10 cellular contexts compared by ENCODE assay signal in the genomic region with DNA sequence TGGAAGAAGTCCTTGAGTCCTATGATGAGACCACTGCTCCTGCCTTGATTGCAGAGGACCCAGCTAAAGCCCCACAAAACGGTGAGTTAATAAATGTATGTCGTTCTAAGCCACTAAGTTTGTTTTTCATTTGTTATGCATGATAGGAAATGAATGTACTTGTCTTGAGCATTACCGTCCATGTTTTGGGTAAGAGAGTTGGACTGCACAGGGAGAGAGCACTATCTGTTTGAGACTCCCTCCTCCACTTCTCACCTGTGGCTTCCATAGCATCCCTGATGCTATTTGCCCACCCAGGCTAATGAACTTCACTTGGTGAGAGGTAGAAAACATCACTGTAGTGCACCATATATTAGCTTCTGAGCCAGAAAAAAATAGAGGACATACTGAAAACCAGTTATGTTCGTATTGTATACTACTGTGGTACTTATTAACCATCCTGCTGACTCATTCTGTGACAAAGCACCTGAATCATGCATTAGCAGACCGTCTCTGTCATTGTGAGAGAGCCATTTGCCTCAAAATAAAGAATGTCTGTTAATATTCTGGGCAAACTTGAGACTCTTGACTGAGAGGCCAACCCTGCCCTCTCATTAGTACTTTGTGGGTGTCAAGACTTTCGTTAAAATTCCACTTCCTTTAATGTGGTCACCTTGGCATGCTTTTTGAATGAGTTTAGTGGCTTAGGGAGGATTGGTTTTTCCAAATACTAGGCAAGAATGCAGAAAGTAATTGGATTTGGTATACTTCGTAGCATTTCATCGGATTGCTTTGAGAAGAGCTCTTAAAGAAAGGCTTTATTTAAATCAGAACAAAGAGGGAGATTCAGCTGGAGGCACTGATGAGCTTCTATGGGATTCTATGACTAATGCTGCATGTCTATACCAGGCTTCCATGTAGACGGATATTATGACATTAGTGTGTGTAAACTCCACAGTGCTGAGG.
DNase-seq lines count a peak whose midpoint lies in the region; ATAC-seq, FAIRE-seq and TF ChIP-seq lines count a peak whose summit lies in the region.
"Had no signal": no experiment of that assay in that cellular context is flagged by ENCODE, and none has a peak within 500 bp of the region (broad histone marks: within the 10 kb centered on the region; RNA-seq: fewer than 3 reads in every experiment).

No MANE protein-coding gene starts in this region.

- H3K27ac ChIP-seq in RWPE2 (ENCODE audit: poor library complexity, severe bottlenecking): peak overlapping the region; percentile 81
- H3K27ac ChIP-seq: thoracic aorta had no signal

- peaks cover 21% of the 10 kb centered on the region for H3K4me1 ChIP-seq in RWPE2 (ENCODE audit: insufficient read depth, poor library complexity, severe bottlenecking)

- H3K4me3 Mint-ChIP-seq in activated CD8-positive, alpha-beta memory T cell treated with anti-CD3 and anti-CD28 coated beads, Interleukin-2, amount 10 ng/mL, durations not matched to agents 7 days and 5 days: no peak overlapping the region
- H3K4me3 Mint-ChIP-seq in stimulated activated naive B cell treated with anti-CD40 and anti-IgM and Interleukin-4, amounts not matched to agents 10 μg/mL and 1 μg/mL and 100 μg/mL, for 72 hours: no peak overlapping the region

- H3K36me3 ChIP-seq in RWPE2 (ENCODE audit: low read depth): no peaks in the 10 kb centered on the region
- H3K36me3 ChIP-seq: thoracic aorta had no signal

- no peak for FAIRE-seq in H54 (lab: Jason Lieb, UNC)
- FAIRE-seq: islet of Langerhans had no signal

- H3K9me3 Mint-ChIP-seq in activated CD8-positive, alpha-beta memory T cell treated with anti-CD3 and anti-CD28 coated beads, Interleukin-2, amount 10 ng/mL, durations not matched to agents 7 days and 5 days (ENCODE audit: low read depth): no peaks in the 10 kb centered on the region
- no peaks in the 10 kb centered on the region for H3K9me3 Mint-ChIP-seq in stimulated activated naive B cell treated with anti-CD40 and anti-IgM and Interleukin-4, amounts not matched to agents 10 μg/mL and 1 μg/mL and 100 μg/mL, for 72 hours

- CTCF ChIA-PET in activated CD8-positive, alpha-beta memory T cell treated with anti-CD3 and anti-CD28 coated beads, Interleukin-2, amount 10 ng/mL, durations not matched to agents 7 days and 5 days (lab: Charles Lee): no interaction called here

- ATAC-seq in activated CD8-positive, alpha-beta memory T cell treated with anti-CD3 and anti-CD28 coated beads, Interleukin-2, amount 10 ng/mL, durations not matched to agents 7 days and 5 days: peak; percentile 49
- peak; percentile 98 for ATAC-seq in HG02885 (IDR thresholded peaks at IDR 0.05; ENCODE audit: poor library complexity, unreplicated experiment)
- peak; percentile 81 for ATAC-seq in RWPE2 (ENCODE audit: low read depth)
- peak; percentile 44 to 78 for ATAC-seq in stimulated activated naive B cell treated with anti-CD40 and anti-IgM and Interleukin-4, amounts not matched to agents 10 μg/mL and 1 μg/mL and 100 μg/mL, for 72 hours (replicated peaks)

- H3K36me3 Mint-ChIP-seq in activated CD8-positive, alpha-beta memory T cell treated with anti-CD3 and anti-CD28 coated beads, Interleukin-2, amount 10 ng/mL, durations not matched to agents 7 days and 5 days: no peaks in the 10 kb centered on the region
- H3K36me3 Mint-ChIP-seq in stimulated activated naive B cell treated with anti-CD40 and anti-IgM and Interleukin-4, amounts not matched to agents 10 μg/mL and 1 μg/mL and 100 μg/mL, for 72 hours: no peaks in the 10 kb centered on the region

- no peaks in the 10 kb centered on the region for H3K9me3 ChIP-seq in RWPE2 (ENCODE audit: severe bottlenecking)
- H3K9me3 ChIP-seq: thoracic aorta had no signal

- no peak for TF ChIP-seq POLR2A in H54 (IDR thresholded peaks at IDR 0.05; ENCODE audit: low read depth, low read length)

- TF ChIP-seq CTCF in RWPE2 (IDR thresholded peaks at IDR 0.05; ENCODE audit: poor library complexity, severe bottlenecking): no peak

- H3K27me3 ChIP-seq in RWPE2 (ENCODE audit: insufficient read depth, poor library complexity, severe bottlenecking): no peaks in the 10 kb centered on the region

- H3K4me3 ChIP-seq in RWPE2 (ENCODE audit: severe bottlenecking): no peak overlapping the region
- H3K4me3 ChIP-seq: thoracic aorta had no signal

- peaks cover 5% of the 10 kb centered on the region for H3K27me3 Mint-ChIP-seq in activated CD8-positive, alpha-beta memory T cell treated with anti-CD3 and anti-CD28 coated beads, Interleukin-2, amount 10 ng/mL, durations not matched to agents 7 days and 5 days
- peaks cover 0 to 15% of the 10 kb centered on the region in 2 donors for H3K27me3 Mint-ChIP-seq in stimulated activated naive B cell treated with anti-CD40 and anti-IgM and Interleukin-4, amounts not matched to agents 10 μg/mL and 1 μg/mL and 100 μg/mL, for 72 hours

- no peak for DNase-seq in activated CD8-positive, alpha-beta memory T cell treated with anti-CD3 and anti-CD28 coated beads, Interleukin-2, amount 10 ng/mL, durations not matched to agents 7 days and 5 days
- no peak for DNase-seq in activated CD8-positive, alpha-beta memory T cell treated with anti-CD3 and anti-CD28 coated beads, Interleukin-2, amount 50 U/mL, for 48 hours
- DNase-seq in RWPE2 (ENCODE audit: low spot score) (no peak), H54 (ENCODE audit: insufficient read length, low spot score) (no peak), NCI-H524 (lab: John Stamatoyannopoulos, UW) (no peak)
- no peak for DNase-seq in stimulated activated naive B cell treated with anti-CD40 and anti-IgM and Interleukin-4, amounts not matched to agents 10 μg/mL and 1 μg/mL and 100 μg/mL, for 72 hours
- DNase-seq in activated effector memory CD4-positive, alpha-beta T cell treated with Interleukin-2 at 50 U/mL for 16 hours: no peak

- no peak overlapping the region for H3K27ac Mint-ChIP-seq in activated CD8-positive, alpha-beta memory T cell treated with anti-CD3 and anti-CD28 coated beads, Interleukin-2, amount 10 ng/mL, durations not matched to agents 7 days and 5 days
- no peak overlapping the region for H3K27ac Mint-ChIP-seq in stimulated activated naive B cell treated with anti-CD40 and anti-IgM and Interleukin-4, amounts not matched to agents 10 μg/mL and 1 μg/mL and 100 μg/mL, for 72 hours

- peaks cover 13% of the 10 kb centered on the region for H3K4me1 Mint-ChIP-seq in activated CD8-positive, alpha-beta memory T cell treated with anti-CD3 and anti-CD28 coated beads, Interleukin-2, amount 10 ng/mL, durations not matched to agents 7 days and 5 days
- peaks cover 6 to 12% of the 10 kb centered on the region in 2 donors for H3K4me1 Mint-ChIP-seq in stimulated activated naive B cell treated with anti-CD40 and anti-IgM and Interleukin-4, amounts not matched to agents 10 μg/mL and 1 μg/mL and 100 μg/mL, for 72 hours
